In genomic region chr3:132595036-132595435, GRCh38 we compare ENCODE assay signal across 12 cellular contexts. TPM values are rescaled to one million over a fixed set of nuclear protein-coding genes. Genes with fewer than 3 reads are reported as not detected.
DNase-seq lines count a peak whose midpoint lies in the region; ATAC-seq and TF ChIP-seq lines count a peak whose summit lies in the region.
"Had no signal": no experiment of that assay in that cellular context is flagged by ENCODE, and none has a peak within 500 bp of the region (broad histone marks: within the 10 kb centered on the region; RNA-seq: fewer than 3 reads in every experiment).

No MANE protein-coding gene starts in this region.

- no peak overlapping the region for H3K4me3 ChIP-seq in lower lobe of right lung
- H3K4me3 ChIP-seq in Peyer's patch: no peak overlapping the region
- H3K4me3 ChIP-seq: upper lobe of left lung had no signal

- peak; percentile 88 for DNase-seq in EH (ENCODE audit: low read depth)
- peak; percentile 51 for DNase-seq in NAMALWA (ENCODE audit: low spot score)
- no peak for DNase-seq in chondrocyte (ENCODE audit: low spot score)
- no peak for DNase-seq in lower lobe of right lung
- DNase-seq in posterior vena cava (ENCODE audit: low spot score): no peak
- DNase-seq in effector CD8-positive, alpha-beta T cell (lab: John Stamatoyannopoulos, UW): no peak
- no peak for DNase-seq in activated T-helper 2 cell treated with anti-CD3 and anti-CD28 coated beads, Interferon-gamma antibody, Interleukin-2, Interleukin-4, amounts not matched to agents 10 μg/mL and 5 μg/mL and 100 μg/mL, durations not matched to agents 14 hours and 24 hours and 36 hours (ENCODE audit: low spot score)
- no peak for DNase-seq in Peyer's patch
- DNase-seq: activated CD8-positive, alpha-beta memory T cell treated with anti-CD3 and anti-CD28 coated beads, Interleukin-2, amount 50 U/mL, for 4 hours; Calu3; upper lobe of left lung had no signal

- peak; percentile 48 to 66 for ATAC-seq in lower lobe of right lung

- H3K4me1 ChIP-seq in lower lobe of right lung (peaks cover 14% of the 10 kb centered on the region), Peyer's patch (no peaks in the 10 kb centered on the region)

- H3K9me3 ChIP-seq in lower lobe of right lung (no peaks in the 10 kb centered on the region), Peyer's patch (no peaks in the 10 kb centered on the region)
- H3K9me3 ChIP-seq: upper lobe of left lung had no signal

- H3K27me3 ChIP-seq in lower lobe of right lung (ENCODE audit: low read depth): no peaks in the 10 kb centered on the region
- no peaks in the 10 kb centered on the region for H3K27me3 ChIP-seq in Peyer's patch
- H3K27me3 ChIP-seq: upper lobe of left lung had no signal

- peak overlapping the region; percentile 55 for H3K27ac Mint-ChIP-seq in chondrocyte (ENCODE audit: unreplicated experiment)
- no peak overlapping the region for H3K27ac Mint-ChIP-seq in activated T-helper 2 cell treated with anti-CD3 and anti-CD28 coated beads, Interferon-gamma antibody, Interleukin-2, Interleukin-4, amounts not matched to agents 10 μg/mL and 5 μg/mL and 100 μg/mL, durations not matched to agents 14 hours and 24 hours and 36 hours
- H3K27ac Mint-ChIP-seq: T-helper 1 cell treated with Interleukin-12 subunit alpha and Interleukin-12 subunit beta and Interleukin-4 antibody, amounts not matched to agents 30 μg/mL and 1 μg/mL, for 36 hours had no signal

- TF ChIP-seq POLR2A in Peyer's patch (IDR thresholded peaks at IDR 0.05): no peak

- H3K27me3 Mint-ChIP-seq in chondrocyte (ENCODE audit: low read depth): no peaks in the 10 kb centered on the region
- H3K27me3 Mint-ChIP-seq in activated T-helper 2 cell treated with anti-CD3 and anti-CD28 coated beads, Interferon-gamma antibody, Interleukin-2, Interleukin-4, amounts not matched to agents 10 μg/mL and 5 μg/mL and 100 μg/mL, durations not matched to agents 14 hours and 24 hours and 36 hours (ENCODE audit: low read depth): no peaks in the 10 kb centered on the region

- H3K36me3 ChIP-seq in lower lobe of right lung (no peaks in the 10 kb centered on the region), Peyer's patch (peaks cover 0 to 8% (median 0%) of the 10 kb centered on the region in 3 donors)

- peaks cover 13% of the 10 kb centered on the region for H3K36me3 Mint-ChIP-seq in chondrocyte (ENCODE audit: low read depth)
- H3K36me3 Mint-ChIP-seq in activated T-helper 2 cell treated with anti-CD3 and anti-CD28 coated beads, Interferon-gamma antibody, Interleukin-2, Interleukin-4, amounts not matched to agents 10 μg/mL and 5 μg/mL and 100 μg/mL, durations not matched to agents 14 hours and 24 hours and 36 hours (ENCODE audit: low read depth): peaks cover 35% of the 10 kb centered on the region

- H3K4me3 Mint-ChIP-seq in chondrocyte (ENCODE audit: unreplicated experiment): no peak overlapping the region
- no peak overlapping the region for H3K4me3 Mint-ChIP-seq in activated T-helper 2 cell treated with anti-CD3 and anti-CD28 coated beads, Interferon-gamma antibody, Interleukin-2, Interleukin-4, amounts not matched to agents 10 μg/mL and 5 μg/mL and 100 μg/mL, durations not matched to agents 14 hours and 24 hours and 36 hours (ENCODE audit: low read depth)
- H3K4me3 Mint-ChIP-seq: T-helper 1 cell treated with Interleukin-12 subunit alpha and Interleukin-12 subunit beta and Interleukin-4 antibody, amounts not matched to agents 30 μg/mL and 1 μg/mL, for 36 hours had no signal

- TF ChIP-seq CTCF in chondrocyte (IDR thresholded peaks at IDR 0.05): no peak
- TF ChIP-seq CTCF in lower lobe of right lung (IDR thresholded peaks at IDR 0.05): no peak
- no peak for TF ChIP-seq CTCF in Peyer's patch (IDR thresholded peaks at IDR 0.05)

- H3K9me3 Mint-ChIP-seq in chondrocyte (ENCODE audit: low read depth): no peaks in the 10 kb centered on the region
- H3K9me3 Mint-ChIP-seq in activated T-helper 2 cell treated with anti-CD3 and anti-CD28 coated beads, Interferon-gamma antibody, Interleukin-2, Interleukin-4, amounts not matched to agents 10 μg/mL and 5 μg/mL and 100 μg/mL, durations not matched to agents 14 hours and 24 hours and 36 hours: no peaks in the 10 kb centered on the region
- H3K9me3 Mint-ChIP-seq: T-helper 1 cell treated with Interleukin-12 subunit alpha and Interleukin-12 subunit beta and Interleukin-4 antibody, amounts not matched to agents 30 μg/mL and 1 μg/mL, for 36 hours had no signal

- intact Hi-C loops in lower lobe of right lung (cut with DNase I) (no loop called here), posterior vena cava (cut with DNase I) (no loop called here)
- intact Hi-C loops in activated T-helper 2 cell treated with anti-CD3 and anti-CD28 coated beads, Interferon-gamma antibody, Interleukin-2, Interleukin-4, amounts not matched to agents 10 μg/mL and 5 μg/mL and 100 μg/mL, durations not matched to agents 14 hours and 24 hours and 36 hours (cut with micrococcal nuclease): no loop called here

- no peak overlapping the region for H3K27ac ChIP-seq in lower lobe of right lung
- no peak overlapping the region for H3K27ac ChIP-seq in Peyer's patch

- peaks cover 31% of the 10 kb centered on the region for H3K4me1 Mint-ChIP-seq in chondrocyte (ENCODE audit: low read depth)
- H3K4me1 Mint-ChIP-seq in activated T-helper 2 cell treated with anti-CD3 and anti-CD28 coated beads, Interferon-gamma antibody, Interleukin-2, Interleukin-4, amounts not matched to agents 10 μg/mL and 5 μg/mL and 100 μg/mL, durations not matched to agents 14 hours and 24 hours and 36 hours (ENCODE audit: low read depth): peaks cover 10% of the 10 kb centered on the region

RNA-seq across cellular contexts. Expression of gene ACKR4, which starts 2.0 kb away (rescaled TPM):
- total RNA-seq in chondrocyte: 0.22 TPM in 1 of 3 replicates, not detected in the others
- total RNA-seq in lower lobe of right lung: 8.5 TPM
- 1 to 10 TPM; 5.8 to 7.6 TPM for total RNA-seq in posterior vena cava
- not detected in 2 replicates for total RNA-seq in activated T-helper 2 cell treated with anti-CD3 and anti-CD28 coated beads, Interferon-gamma antibody, Interleukin-2, Interleukin-4, amounts not matched to agents 10 μg/mL and 5 μg/mL and 100 μg/mL, durations not matched to agents 14 hours and 24 hours and 36 hours
- total RNA-seq in Peyer's patch: 10 to 100 TPM in 1 of 4 donors, 1 to 10 TPM in 2, not detected in 1; 5.5 to 12.6 (median 7.2) TPM

Comparison
In these comparisons a context has a peak if more than half of its experiments do, and no peak if none do; other contexts are left out.
1. DNase-seq: peak in EH (single experiment) and NAMALWA (single experiment); none in chondrocyte (single experiment), lower lobe of right lung (single experiment), posterior vena cava (single experiment), effector CD8-positive, alpha-beta T cell (single experiment), activated T-helper 2 cell treated with anti-CD3 and anti-CD28 coated beads, Interferon-gamma antibody, Interleukin-2, Interleukin-4, amounts not matched to agents 10 μg/mL and 5 μg/mL and 100 μg/mL, durations not matched to agents 14 hours and 24 hours and 36 hours (single experiment) and Peyer's patch (0 of 3).